ENCODE assay signal across 9 cellular contexts in the genomic region with DNA sequence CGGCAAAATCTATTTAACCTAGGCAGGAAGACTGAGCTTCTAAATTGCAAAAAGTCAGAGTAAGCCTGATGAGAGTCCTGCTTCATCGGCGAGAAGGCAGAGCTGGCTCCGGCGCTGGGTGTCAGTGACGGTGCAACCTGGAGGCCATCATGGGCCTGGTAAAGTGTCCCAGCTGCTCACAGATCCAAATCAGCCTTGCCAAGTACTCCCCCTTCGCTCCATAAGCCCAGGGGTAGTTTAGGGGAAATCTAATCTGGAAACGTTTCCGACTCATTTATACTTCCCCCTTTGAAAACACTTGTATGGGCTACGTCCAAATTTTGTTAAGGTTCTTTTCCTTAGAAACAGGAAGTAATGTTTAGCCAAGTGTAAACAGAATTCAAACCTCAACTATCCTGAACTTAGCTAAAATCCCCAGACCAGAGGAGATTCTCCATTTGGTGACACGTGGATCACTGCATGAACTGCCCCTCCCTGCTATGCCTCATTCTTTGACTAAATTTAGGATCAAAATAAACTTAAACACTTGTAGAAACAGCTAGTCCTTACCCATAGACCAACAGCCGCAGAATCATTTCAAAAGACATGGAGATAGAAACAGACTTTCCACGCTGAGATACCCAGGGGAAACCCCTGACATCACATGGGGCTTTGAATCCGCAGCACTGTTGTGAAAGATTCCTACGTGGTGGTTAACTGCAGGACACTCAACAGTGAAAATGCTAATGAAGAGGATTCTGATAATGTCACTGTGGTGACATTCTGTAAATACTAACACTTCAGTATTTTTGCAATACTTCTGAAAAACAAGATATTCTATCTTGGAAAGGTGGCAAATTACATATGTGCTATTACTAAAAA.
DNase-seq lines count a peak whose midpoint lies in the region; ATAC-seq and TF ChIP-seq lines count a peak whose summit lies in the region.
"Had no signal": no experiment of that assay in that cellular context is flagged by ENCODE, and none has a peak within 500 bp of the region (broad histone marks: within the 10 kb centered on the region; RNA-seq: fewer than 3 reads in every experiment).

No MANE protein-coding gene starts in this region.

- H3K4me3 Mint-ChIP-seq in T-helper 1 cell treated with Interleukin-12 subunit alpha and Interleukin-12 subunit beta and Interleukin-4 antibody, amounts not matched to agents 30 μg/mL and 1 μg/mL, for 36 hours = peak overlapping the region; percentile 43

- peaks cover 41% of the 10 kb centered on the region for H3K4me1 Mint-ChIP-seq in T-helper 1 cell treated with Interleukin-12 subunit alpha and Interleukin-12 subunit beta and Interleukin-4 antibody, amounts not matched to agents 30 μg/mL and 1 μg/mL, for 36 hours (ENCODE audit: low read depth)

- no peak overlapping the region for H3K4me3 ChIP-seq in fibroblast of pulmonary artery (replicated peaks; ENCODE audit: low read depth, low read length)
- no peak overlapping the region for H3K4me3 ChIP-seq in skeletal muscle tissue (ENCODE audit: low read length in 3 of 3)
- no peak overlapping the region for H3K4me3 ChIP-seq in SJCRH30

- H3K27ac ChIP-seq in skeletal muscle tissue (ENCODE audit: low read depth, low read length) = peak overlapping the region; percentile 56
- H3K27ac ChIP-seq in SJCRH30 = no peak overlapping the region

- H3K9ac ChIP-seq in skeletal muscle tissue (ENCODE audit: low read depth in 1 of 3, low read length in 3 of 3) = no peak overlapping the region

- peaks cover 3 to 15% (median 13%) of the 10 kb centered on the region in 3 donors for H3K4me1 ChIP-seq in skeletal muscle tissue (ENCODE audit: control insufficient read depth in 3 of 3, insufficient read depth in 3 of 3, low read length in 3 of 3)
- no peaks in the 10 kb centered on the region for H3K4me1 ChIP-seq in SJCRH30

- no peaks in the 10 kb centered on the region for H3K27me3 Mint-ChIP-seq in T-helper 1 cell treated with Interleukin-12 subunit alpha and Interleukin-12 subunit beta and Interleukin-4 antibody, amounts not matched to agents 30 μg/mL and 1 μg/mL, for 36 hours (ENCODE audit: low read depth)

- H3K36me3 Mint-ChIP-seq in T-helper 1 cell treated with Interleukin-12 subunit alpha and Interleukin-12 subunit beta and Interleukin-4 antibody, amounts not matched to agents 30 μg/mL and 1 μg/mL, for 36 hours (ENCODE audit: low read depth) = peaks cover 54% of the 10 kb centered on the region
- H3K36me3 Mint-ChIP-seq: IgD-negative memory B cell had no signal

- no peak for TF ChIP-seq CTCF in fibroblast of pulmonary artery (IDR thresholded peaks at IDR 0.05; ENCODE audit: low read length, missing control alignments)

- H3K9me3 Mint-ChIP-seq in T-helper 1 cell treated with Interleukin-12 subunit alpha and Interleukin-12 subunit beta and Interleukin-4 antibody, amounts not matched to agents 30 μg/mL and 1 μg/mL, for 36 hours = no peaks in the 10 kb centered on the region
- H3K9me3 Mint-ChIP-seq: IgD-negative memory B cell had no signal

- no peak for TF ChIP-seq POLR2A in GM18505 (IDR thresholded peaks at IDR 0.05; ENCODE audit: borderline replicate concordance, extremely low read depth, insufficient read depth, insufficient read length)

- no peaks in the 10 kb centered on the region for H3K27me3 ChIP-seq in skeletal muscle tissue (ENCODE audit: control insufficient read depth in 3 of 3, insufficient read depth in 3 of 3, low read length in 3 of 3)
- no peaks in the 10 kb centered on the region for H3K27me3 ChIP-seq in SJCRH30

- ATAC-seq in GM18505 (IDR thresholded peaks at IDR 0.05; ENCODE audit: unreplicated experiment) (peak; percentile 61), HG02759 (IDR thresholded peaks at IDR 0.05; ENCODE audit: unreplicated experiment) (peak; percentile 61), HG03457 (IDR thresholded peaks at IDR 0.05; ENCODE audit: unreplicated experiment) (no peak)

- peak overlapping the region; percentile 85 for H3K27ac Mint-ChIP-seq in T-helper 1 cell treated with Interleukin-12 subunit alpha and Interleukin-12 subunit beta and Interleukin-4 antibody, amounts not matched to agents 30 μg/mL and 1 μg/mL, for 36 hours
- H3K27ac Mint-ChIP-seq: IgD-negative memory B cell had no signal

- H3K36me3 ChIP-seq in skeletal muscle tissue (ENCODE audit: control insufficient read depth in 3 of 3, insufficient read depth in 3 of 3, low read length in 3 of 3) (peaks cover 4 to 30% (median 5%) of the 10 kb centered on the region in 3 donors), SJCRH30 (no peaks in the 10 kb centered on the region)

- H3K9me3 ChIP-seq in skeletal muscle tissue (ENCODE audit: control insufficient read depth in 3 of 3, low read length in 3 of 3) (no peaks in the 10 kb centered on the region), SJCRH30 (replicated peaks) (no peaks in the 10 kb centered on the region)

- DNase-seq in fibroblast of pulmonary artery (ENCODE audit: low read depth) = peak; percentile 83
- no peak for DNase-seq in NCI-H1436 treated with DMSO at 0.1 percent for 48 hours (lab: John Stamatoyannopoulos, UW)
- no peak for DNase-seq in SJCRH30
